In the genomic region with DNA sequence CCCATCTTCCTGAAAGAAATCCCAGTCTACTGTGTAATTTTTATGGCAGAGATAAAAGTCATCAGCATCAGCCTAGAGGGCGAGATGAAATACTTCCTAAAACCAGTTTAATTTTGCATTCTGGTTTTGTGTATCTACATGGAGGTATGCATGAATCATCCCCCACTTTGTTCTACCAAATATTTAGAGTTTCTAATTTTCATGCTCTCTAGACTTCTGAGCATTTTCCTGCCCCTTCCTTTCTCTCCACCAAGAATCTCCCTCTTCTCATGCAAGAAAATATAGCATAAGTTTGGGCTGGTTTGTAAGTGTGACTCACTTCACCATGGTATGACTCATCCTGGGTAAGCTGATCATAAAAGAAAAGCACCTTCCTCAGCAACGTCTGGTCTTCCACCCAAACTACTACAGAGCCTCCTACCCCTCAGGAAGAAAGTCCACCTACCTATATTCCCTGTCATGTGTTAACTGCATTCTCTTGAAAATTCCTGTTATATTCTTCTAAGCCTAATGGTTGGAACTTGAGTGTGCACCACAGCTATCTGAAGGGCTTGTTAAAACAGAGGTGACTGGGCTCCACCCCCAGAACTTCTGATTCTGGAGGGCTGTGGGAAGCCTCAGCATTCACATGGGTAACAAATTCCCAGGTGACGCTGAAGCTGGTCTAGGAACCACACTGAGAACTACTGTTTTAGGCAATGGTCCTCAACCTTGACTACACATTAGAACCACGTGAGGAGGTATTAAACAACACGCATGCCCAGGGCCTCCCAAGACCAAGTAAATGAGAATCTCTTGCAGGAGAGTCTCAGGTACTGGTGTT, we compare ENCODE assay signal across 8 cellular contexts. TPM values are rescaled to one million over a fixed set of nuclear protein-coding genes. Genes with fewer than 3 reads are reported as not detected.
A peak's percentile ranks its signal among the peaks of the same experiment; 100 is the strongest.
DNase-seq lines count a peak whose midpoint lies in the region; ATAC-seq lines count a peak whose summit lies in the region.

No MANE protein-coding gene starts in this region.

- peak; percentile 93 to 94 for ATAC-seq in activated T-cell treated with anti-CD3 and anti-CD28 coated beads, Interleukin-2, amount 50 U/mL, for 4 hours
- peak; percentile 94 for ATAC-seq in HG02973 (IDR thresholded peaks at IDR 0.05; ENCODE audit: unreplicated experiment)

- H3K4me1 Mint-ChIP-seq in activated T-cell treated with anti-CD3 and anti-CD28 coated beads, Interleukin-2, amount 50 U/mL, for 4 hours (ENCODE audit: low read depth) = peaks cover 23% of the 10 kb centered on the region

- no peaks in the 10 kb centered on the region for H3K36me3 Mint-ChIP-seq in activated T-cell treated with anti-CD3 and anti-CD28 coated beads, Interleukin-2, amount 50 U/mL, for 4 hours (ENCODE audit: insufficient read depth)

- H3K27me3 Mint-ChIP-seq in activated T-cell treated with anti-CD3 and anti-CD28 coated beads, Interleukin-2, amount 50 U/mL, for 4 hours (ENCODE audit: low read depth) = no peaks in the 10 kb centered on the region

- H3K9me3 Mint-ChIP-seq in activated T-cell treated with anti-CD3 and anti-CD28 coated beads, Interleukin-2, amount 50 U/mL, for 4 hours = no peaks in the 10 kb centered on the region

- H3K4me3 Mint-ChIP-seq in activated T-cell treated with anti-CD3 and anti-CD28 coated beads, Interleukin-2, amount 50 U/mL, for 4 hours = no peak overlapping the region

- no peak for DNase-seq in activated T-cell treated with anti-CD3 and anti-CD28 coated beads, Interleukin-2, amount 50 U/mL, for 4 hours
- no peak for DNase-seq in activated T-cell treated with anti-CD3 and anti-CD28 coated beads, Interleukin-2, amount 50 U/mL, for 1 hour
- DNase-seq in SIG-M5 treated with dmso at 0.1 percent for 504 hours (lab: John Stamatoyannopoulos, UW; ENCODE audit: unreplicated experiment) (peak; percentile 69), glomerular visceral epithelial cell (ENCODE audit: extremely low spot score) (peak; percentile 85), NCI-H1694 treated with DMSO at 0.1 percent for 48 hours (lab: John Stamatoyannopoulos, UW) (no peak), NCI-H774 (lab: John Stamatoyannopoulos, UW) (no peak), NCI-H748 treated with DMSO at 0.1 percent for 48 hours (lab: John Stamatoyannopoulos, UW) (no peak)

RNA-seq across cellular contexts. Expression of a gene that starts 37.4 kb away (rescaled TPM):
- under 1 TPM; 0.20 to 0.47 (median 0.33) TPM for total RNA-seq in activated T-cell treated with anti-CD3 and anti-CD28 coated beads, Interleukin-2, amount 50 U/mL, for 4 hours

Comparison
In these comparisons a context has a peak if more than half of its experiments do, and no peak if none do; other contexts are left out.
1. DNase-seq: peak in SIG-M5 treated with dmso at 0.1 percent for 504 hours (single experiment) and glomerular visceral epithelial cell (single experiment); none in activated T-cell treated with anti-CD3 and anti-CD28 coated beads, Interleukin-2, amount 50 U/mL, for 4 hours (single experiment), activated T-cell treated with anti-CD3 and anti-CD28 coated beads, Interleukin-2, amount 50 U/mL, for 1 hour (single experiment), NCI-H1694 treated with DMSO at 0.1 percent for 48 hours (single experiment), NCI-H774 (single experiment) and NCI-H748 treated with DMSO at 0.1 percent for 48 hours (single experiment).